In the genomic region with DNA sequence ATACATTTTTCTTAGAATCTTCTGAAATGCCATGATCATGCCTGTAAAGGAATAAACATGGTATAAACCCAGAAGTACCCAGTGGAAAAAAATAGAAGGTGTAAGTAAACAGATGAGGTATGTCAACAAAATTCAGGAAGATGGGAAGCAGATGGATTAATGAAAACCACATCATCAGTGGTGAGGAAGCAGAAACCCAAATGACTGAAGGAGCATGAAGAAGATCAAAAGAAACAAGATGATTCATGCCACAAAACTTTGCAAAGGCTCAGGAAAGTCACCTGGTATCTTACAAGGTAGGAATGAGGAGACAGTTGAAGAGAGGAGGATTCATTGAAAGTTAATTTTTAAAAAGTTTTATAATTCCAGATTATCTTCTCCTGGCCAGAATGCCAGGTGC, we compare ENCODE assay signal across 1 cellular context.
TF ChIP-seq lines count a peak whose summit lies in the region.

No MANE protein-coding gene starts in this region.

TF ChIP-seq in SK-N-SH treated with all-trans-retinoic acid at 6 μM for 48 hours, 23 proteins besides CTCF, POLR2A, EP300 and RAD21 (continued from another document):
- TF ChIP-seq SNAI2 (CRISPR knock-in tag; IDR thresholded peaks at IDR 0.05) (no peak), ARNTL (CRISPR knock-in tag; IDR thresholded peaks at IDR 0.05; ENCODE audit: borderline replicate concordance, low read depth) (no peak)
